8 cellular contexts compared by ENCODE assay signal in genomic region chr9:105299190-105299854, GRCh38. TPM values are rescaled to one million over a fixed set of nuclear protein-coding genes. Genes with fewer than 3 reads are reported as not detected.
DNase-seq lines count a peak whose midpoint lies in the region; ATAC-seq and TF ChIP-seq lines count a peak whose summit lies in the region.

No MANE protein-coding gene starts in this region.

- DNase-seq in AG10803 (ENCODE audit: low read depth) (peak; percentile 83), cardiac fibroblast (ENCODE audit: low read depth in 2 of 2) (peak; percentile 96 to 99), medulla oblongata (ENCODE audit: extremely low spot score) (peak; percentile 38), omental fat pad (ENCODE audit: low spot score) (no peak), neural progenitor cell (ENCODE audit: low spot score) (no peak), NCI-H526 treated with DMSO at 0.1 percent for 48 hours (lab: John Stamatoyannopoulos, UW) (no peak)

- H4K20me1 ChIP-seq in neural progenitor cell (ENCODE audit: low read depth) = no peaks in the 10 kb centered on the region

- TF ChIP-seq CTCF in AG10803 (conservative IDR thresholded peaks at IDR 0.05; ENCODE audit: low read length) = no peak
- no peak for TF ChIP-seq CTCF in cardiac fibroblast (IDR thresholded peaks at IDR 0.05; ENCODE audit: low read depth, low read length)
- no peak for TF ChIP-seq CTCF in omental fat pad (IDR thresholded peaks at IDR 0.05)
- TF ChIP-seq CTCF in neural progenitor cell (IDR thresholded peaks at IDR 0.05) = no peak

- no peak overlapping the region for H3K4me3 Mint-ChIP-seq in neural progenitor cell

- no peak overlapping the region for H2AFZ ChIP-seq in neural progenitor cell (replicated peaks)

- H3F3A ChIP-seq in neural progenitor cell (ENCODE audit: low read depth) = peaks cover 8% of the 10 kb centered on the region

- no peak overlapping the region for H3K4me2 ChIP-seq in neural progenitor cell

- ATAC-seq in omental fat pad (ENCODE audit: low FRiP score) (no peak), GM21576 (IDR thresholded peaks at IDR 0.05; ENCODE audit: unreplicated experiment) (no peak)

- no peak overlapping the region for H3K9ac ChIP-seq in HUES48 (ENCODE audit: low read depth, low read length)
- H3K9ac ChIP-seq in neural progenitor cell = no peak overlapping the region

- peaks cover under 1% of the 10 kb centered on the region for H3K27me3 Mint-ChIP-seq in neural progenitor cell (ENCODE audit: insufficient read depth, low read depth)

- peaks cover 30% of the 10 kb centered on the region for H3K79me2 ChIP-seq in neural progenitor cell (ENCODE audit: low read depth)

- H3K36me3 ChIP-seq in HUES48 (ENCODE audit: control insufficient read depth, insufficient read depth, low read length) = peaks cover 32% of the 10 kb centered on the region
- no peaks in the 10 kb centered on the region for H3K36me3 ChIP-seq in neural progenitor cell

- H3K27me3 ChIP-seq in HUES48 (ENCODE audit: control insufficient read depth, insufficient read depth, low read length) = no peaks in the 10 kb centered on the region
- no peaks in the 10 kb centered on the region for H3K27me3 ChIP-seq in neural progenitor cell

- no peak overlapping the region for H3K27ac Mint-ChIP-seq in neural progenitor cell

- peaks cover 5% of the 10 kb centered on the region for H3K36me3 Mint-ChIP-seq in neural progenitor cell

- no peaks in the 10 kb centered on the region for H3K9me3 Mint-ChIP-seq in neural progenitor cell

- peaks cover 11% of the 10 kb centered on the region for H3K4me1 Mint-ChIP-seq in neural progenitor cell

- H3K4me1 ChIP-seq in HUES48 (ENCODE audit: control insufficient read depth, insufficient read depth, low read length) = peaks cover 45% of the 10 kb centered on the region
- H3K4me1 ChIP-seq in neural progenitor cell = peaks cover 37% of the 10 kb centered on the region

- no peak overlapping the region for H3K4me3 ChIP-seq in AG10803 (ENCODE audit: low read length)
- no peak overlapping the region for H3K4me3 ChIP-seq in HUES48 (ENCODE audit: low read depth, low read length)
- no peak overlapping the region for H3K4me3 ChIP-seq in cardiac fibroblast (replicated peaks in 1 of 2; ENCODE audit: low read depth in 2 of 2, low read length in 2 of 2)
- H3K4me3 ChIP-seq in neural progenitor cell = no peak overlapping the region

- H3K27ac ChIP-seq in HUES48 (ENCODE audit: low read depth, low read length) (peak overlapping the region; percentile 12), neural progenitor cell (no peak overlapping the region)

- no peaks in the 10 kb centered on the region for H3K9me3 ChIP-seq in HUES48 (ENCODE audit: control insufficient read depth, insufficient read depth, low read length)
- no peaks in the 10 kb centered on the region for H3K9me3 ChIP-seq in neural progenitor cell (ENCODE audit: low read depth)

RNA-seq across cellular contexts. Expression of gene SLC44A1, which starts 54.9 kb away (rescaled TPM):
- total RNA-seq in omental fat pad (10 to 100 TPM; 35.4 to 62.3 (median 48.2) TPM), neural progenitor cell (ENCODE audit: low replicate concordance) (40.5 and 41.4 TPM in 2 replicates)

Comparison
In these comparisons a context has a peak if more than half of its experiments do, and no peak if none do; other contexts are left out.
1. DNase-seq: peak in AG10803 (single experiment), cardiac fibroblast (2 of 2) and medulla oblongata (single experiment); none in omental fat pad (single experiment), neural progenitor cell (single experiment) and NCI-H526 treated with DMSO at 0.1 percent for 48 hours (single experiment).